ENCODE assay signal across 1 cellular context in genomic region chr20:45308078-45308778, GRCh38.
TF ChIP-seq lines count a peak whose summit lies in the region.

Gene MATN4 (minus strand): TSS chr20:45308299. CDS start chr20:45305582, 2,717 bp downstream.

TF ChIP-seq in WTC11, 78 proteins besides CTCF, POLR2A, EP300 and RAD21 (continued from another document):
- no peak for TF ChIP-seq AFF4 (CRISPR knock-in tag; IDR thresholded peaks at IDR 0.05; ENCODE audit: borderline replicate concordance)
- TF ChIP-seq TEAD4 (CRISPR knock-in tag; IDR thresholded peaks at IDR 0.05): no peak
- no peak for TF ChIP-seq ZBTB43 (CRISPR knock-in tag; IDR thresholded peaks at IDR 0.05)
- no peak for TF ChIP-seq ARID4B (CRISPR knock-in tag; IDR thresholded peaks at IDR 0.05; ENCODE audit: borderline replicate concordance)
- no peak for TF ChIP-seq JAZF1 (CRISPR knock-in tag; IDR thresholded peaks at IDR 0.05)
- TF ChIP-seq CDX4 (CRISPR knock-in tag; IDR thresholded peaks at IDR 0.05; ENCODE audit: borderline replicate concordance): no peak
- no peak for TF ChIP-seq PRDM15 (CRISPR knock-in tag; IDR thresholded peaks at IDR 0.05)
- no peak for TF ChIP-seq MYBL2 (CRISPR knock-in tag; IDR thresholded peaks at IDR 0.05)
- no peak for TF ChIP-seq ZNF317 (CRISPR knock-in tag; IDR thresholded peaks at IDR 0.05; ENCODE audit: borderline replicate concordance, low read depth)
- TF ChIP-seq PRRX2 (CRISPR knock-in tag; IDR thresholded peaks at IDR 0.05): no peak
